ENCODE assay signal across 1 cellular context in genomic region chr5:176470539-176470938, GRCh38.
TF ChIP-seq lines count a peak whose summit lies in the region.

No MANE protein-coding gene starts in this region.

TF ChIP-seq in IMR-90, 13 proteins besides CTCF, POLR2A, EP300 and RAD21 (continued from another document):
- TF ChIP-seq USF2 (IDR thresholded peaks at IDR 0.05; ENCODE audit: low read depth, low read length), result no peak
- no peak for TF ChIP-seq RCOR1 (IDR thresholded peaks at IDR 0.05; ENCODE audit: insufficient replicate concordance, low read length)
